Comparison of ENCODE assay signal across 8 cellular contexts in genomic region chr4:15003891-15004700, GRCh38. TPM values are rescaled to one million over a fixed set of nuclear protein-coding genes. Genes with fewer than 3 reads are reported as not detected.
DNase-seq lines count a peak whose midpoint lies in the region; ATAC-seq, FAIRE-seq and TF ChIP-seq lines count a peak whose summit lies in the region.

No MANE protein-coding gene starts in this region.

- peak overlapping the region; percentile 87 for H3K27ac Mint-ChIP-seq in T-helper 17 cell

- peak overlapping the region; percentile 92 for H3K4me3 Mint-ChIP-seq in T-helper 17 cell

- no peak overlapping the region for H3K9ac ChIP-seq in iPS-20b (ENCODE audit: low read depth, low read length)

- peaks cover 7% of the 10 kb centered on the region for H3F3A ChIP-seq in DOHH2 (ENCODE audit: control insufficient read depth, insufficient read depth)

- no peak for TF ChIP-seq CTCF in DOHH2 (IDR thresholded peaks at IDR 0.05; ENCODE audit: low read depth, low read length, poor library complexity, severe bottlenecking)

- no peak for FAIRE-seq in small intestine (lab: Jason Lieb, UNC)
- FAIRE-seq in RCC 7860 (lab: Jason Lieb, UNC): no peak

- peaks cover 23% of the 10 kb centered on the region for H3K4me1 Mint-ChIP-seq in T-helper 17 cell

- H3K9me3 ChIP-seq in DOHH2 (ENCODE audit: control insufficient read depth, insufficient read depth, low read length) (no peaks in the 10 kb centered on the region), T-helper 17 cell (ENCODE audit: control insufficient read depth, low read length, poor library complexity, severe bottlenecking) (no peaks in the 10 kb centered on the region), iPS-20b (ENCODE audit: insufficient read depth, low read depth, low read length) (no peaks in the 10 kb centered on the region), small intestine (ENCODE audit: control insufficient read depth, low read depth) (no peaks in the 10 kb centered on the region)

- H3K4me3 ChIP-seq in DOHH2 (ENCODE audit: low read length) (peak overlapping the region; percentile 86), iPS-20b (ENCODE audit: low read length) (peak overlapping the region; percentile 61; the same call in 1 of the 2 replicates), small intestine (ENCODE audit: low read depth in 1 of 2, low read length in 2 of 2) (peak overlapping the region; percentile 85 to 98)

- no peaks in the 10 kb centered on the region for H3K27me3 ChIP-seq in DOHH2 (ENCODE audit: control insufficient read depth, low read length)
- peaks cover 42% of the 10 kb centered on the region for H3K27me3 ChIP-seq in iPS-20b (ENCODE audit: insufficient read depth, low read length)
- H3K27me3 ChIP-seq in small intestine (ENCODE audit: control insufficient read depth in 2 of 2, insufficient read depth in 2 of 2, low read length in 2 of 2): no peaks in the 10 kb centered on the region

- peaks cover 2% of the 10 kb centered on the region for H3K36me3 Mint-ChIP-seq in T-helper 17 cell (ENCODE audit: low read depth)

- H3K9me2 ChIP-seq in DOHH2 (replicated peaks; ENCODE audit: control insufficient read depth, low read length): no peaks in the 10 kb centered on the region

- peak; percentile 47 to 56 (median 54) for DNase-seq in T-helper 17 cell
- peak; percentile 64 for DNase-seq in astrocyte of the hippocampus (ENCODE audit: low read depth, low spot score)
- peak; percentile 46 for DNase-seq in small intestine
- DNase-seq in RCC 7860 (ENCODE audit: low spot score): no peak
- no peak for DNase-seq in NCI-H526 treated with DMSO at 0.1 percent for 48 hours (lab: John Stamatoyannopoulos, UW)

- H3K4me1 ChIP-seq in DOHH2 (ENCODE audit: control insufficient read depth, low read length) (peaks cover 29% of the 10 kb centered on the region), iPS-20b (ENCODE audit: insufficient read depth, low read length) (peaks cover 28% of the 10 kb centered on the region), small intestine (ENCODE audit: control insufficient read depth in 2 of 2, insufficient read depth in 1 of 2, low read depth in 1 of 2, low read length in 1 of 2) (no peaks in the 10 kb centered on the region)

- peak overlapping the region; percentile 61 for H3K27ac ChIP-seq in DOHH2 (ENCODE audit: low read depth, low read length)
- H3K27ac ChIP-seq in iPS-20b (ENCODE audit: low read length): no peak overlapping the region
- peak overlapping the region; percentile 99 to 100 for H3K27ac ChIP-seq in small intestine (ENCODE audit: low read depth in 1 of 2, low read length in 1 of 2)

- peaks cover 7% of the 10 kb centered on the region for H3K36me3 ChIP-seq in DOHH2 (ENCODE audit: control insufficient read depth, low read length)
- no peaks in the 10 kb centered on the region for H3K36me3 ChIP-seq in iPS-20b (ENCODE audit: insufficient read depth, low read depth, low read length)
- no peaks in the 10 kb centered on the region for H3K36me3 ChIP-seq in small intestine (ENCODE audit: control insufficient read depth in 2 of 2, insufficient read depth in 2 of 2, low read length in 2 of 2)

- WGBS in small intestine, 3 donors: 0 to 1% (median 0%) methylated on average over 56 to 106 of the region's 106 CpGs

- no peaks in the 10 kb centered on the region for H4K20me1 ChIP-seq in DOHH2 (ENCODE audit: control insufficient read depth, insufficient read depth, low read depth, low read length)

- H3K4me2 ChIP-seq in DOHH2 (ENCODE audit: low read length): peak overlapping the region; percentile 75

- ATAC-seq in HG02840 (IDR thresholded peaks at IDR 0.05; ENCODE audit: low FRiP score, unreplicated experiment): peak; percentile 2
- peak; percentile 14 for ATAC-seq in T-helper 17 cell

- H3K27me3 Mint-ChIP-seq in T-helper 17 cell: no peaks in the 10 kb centered on the region

- peaks cover 34% of the 10 kb centered on the region for H3K79me2 ChIP-seq in DOHH2 (ENCODE audit: control insufficient read depth, low read length)

RNA-seq across cellular contexts. Expression of gene CPEB2, which starts 1.8 kb away (rescaled TPM):
- 10 to 100 TPM; 17.2 to 29.3 TPM for total RNA-seq in T-helper 17 cell
- 1 to 10 TPM; 5.4 to 9.4 (median 7.3) TPM for polyA plus RNA-seq in small intestine

Comparison
In these comparisons a context has a peak if more than half of its experiments do, and no peak if none do; other contexts are left out.
1. DNase-seq: peak in T-helper 17 cell (3 of 3), astrocyte of the hippocampus (single experiment) and small intestine (single experiment); none in RCC 7860 (single experiment) and NCI-H526 treated with DMSO at 0.1 percent for 48 hours (single experiment).
2. Peak in every context shown above with its lines, with median percentiles within 50 percentile points of each other: H3K4me3 ChIP-seq.